26 cellular contexts compared by ENCODE assay signal in the genomic region with DNA sequence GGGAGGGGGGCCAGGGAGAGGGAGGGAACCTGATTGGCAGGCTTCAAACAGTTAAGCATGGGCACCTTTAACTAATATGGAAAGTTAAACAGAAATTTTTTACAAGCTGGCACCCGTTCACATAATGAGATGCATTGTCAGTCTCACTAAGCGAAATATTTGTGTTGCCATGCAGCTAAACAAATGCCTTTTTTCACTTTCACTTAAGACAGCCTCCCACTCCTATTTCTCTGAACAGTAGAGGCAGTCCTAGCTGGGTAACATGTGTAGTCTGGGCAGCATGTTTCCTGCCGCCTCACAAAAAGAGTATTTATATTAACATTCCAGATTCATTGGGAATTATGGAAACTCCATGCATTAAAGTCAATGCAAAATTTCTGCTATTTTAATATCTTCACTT.
DNase-seq lines count a peak whose midpoint lies in the region; ATAC-seq and TF ChIP-seq lines count a peak whose summit lies in the region.
"Had no signal": no experiment of that assay in that cellular context is flagged by ENCODE, and none has a peak within 500 bp of the region (broad histone marks: within the 10 kb centered on the region; RNA-seq: fewer than 3 reads in every experiment).

No MANE protein-coding gene starts in this region.

- H3K4me3 ChIP-seq in epithelial cell of esophagus (ENCODE audit: low read length) (no peak overlapping the region), suprapubic skin (no peak overlapping the region)
- H3K4me3 ChIP-seq: cardiac muscle cell, left ventricle myocardium inferior, right lobe of liver, SJSA1, thoracic aorta had no signal

- H3K36me3 ChIP-seq in suprapubic skin = no peaks in the 10 kb centered on the region
- H3K36me3 ChIP-seq: cardiac muscle cell, left ventricle myocardium inferior, right lobe of liver, SJSA1, thoracic aorta had no signal

- DNase-seq in NCI-H748 (lab: John Stamatoyannopoulos, UW; ENCODE audit: unreplicated experiment) = peak; percentile 44
- DNase-seq in NCI-H748 treated with DMSO at 0.1 percent for 48 hours (lab: John Stamatoyannopoulos, UW) = no peak
- DNase-seq in NCI-H774 (lab: John Stamatoyannopoulos, UW) = peak; percentile 58
- DNase-seq in epithelial cell of esophagus (ENCODE audit: low read depth) = peak; percentile 2
- DNase-seq in suprapubic skin (ENCODE audit: low spot score in 2 of 2) = no peak
- no peak for DNase-seq in NOMO-1 (lab: John Stamatoyannopoulos, UW; ENCODE audit: unreplicated experiment in 2 of 2)
- DNase-seq in RKO (ENCODE audit: low spot score) = no peak
- DNase-seq: 8988T; activated CD4-positive, alpha-beta T cell treated with anti-CD3 and anti-CD28 coated beads, Interleukin-2, amount 10 ng/mL, durations not matched to agents 24 days and 14 days; CD4-positive, CD25-positive, alpha-beta regulatory T cell; effector CD4-positive, alpha-beta T cell; glutamatergic neuron; H7; left ventricle myocardium inferior; mesendoderm; NCI-H1694 treated with DMSO at 0.1 percent for 48 hours; NCI-H2171; right lobe of liver; stimulated activated CD8-positive, alpha-beta memory T cell treated with anti-CD3 and anti-CD28 coated beads, Interleukin-4, amount 100 ng/mL, for 48 hours; T-helper 1 cell had no signal

- WGBS in suprapubic skin = 31% methylated on average over 3 of the region's 3 CpGs

- no peak for TF ChIP-seq POLR2A in suprapubic skin (IDR thresholded peaks at IDR 0.05)

- no peaks in the 10 kb centered on the region for H3K27me3 ChIP-seq in suprapubic skin
- H3K27me3 ChIP-seq: right lobe of liver, SJSA1 had no signal

- no peak for TF ChIP-seq EP300 in suprapubic skin (IDR thresholded peaks at IDR 0.05)

- peaks cover 3% of the 10 kb centered on the region for H3K4me1 ChIP-seq in suprapubic skin
- H3K4me1 ChIP-seq: right lobe of liver, SJSA1 had no signal

- peak overlapping the region; percentile 8 for H3K27ac ChIP-seq in suprapubic skin
- H3K27ac ChIP-seq: cardiac muscle cell, left ventricle myocardium inferior, right lobe of liver, SJSA1, thoracic aorta had no signal

- no peaks in the 10 kb centered on the region for H3K9me3 ChIP-seq in suprapubic skin
- H3K9me3 ChIP-seq: left ventricle myocardium inferior, right lobe of liver, SJSA1, thoracic aorta had no signal

- TF ChIP-seq CTCF in epithelial cell of esophagus (IDR thresholded peaks at IDR 0.05; ENCODE audit: insufficient read depth, low read depth, low read length, missing control alignments) = no peak
- no peak for TF ChIP-seq CTCF in suprapubic skin (IDR thresholded peaks at IDR 0.05)

- no peak for ATAC-seq in HG03095 (IDR thresholded peaks at IDR 0.05; ENCODE audit: unreplicated experiment)
- ATAC-seq: Panc1, right lobe of liver, WTC11 had no signal

Comparison
In these comparisons a context has a peak if more than half of its experiments do, and no peak if none do; other contexts are left out.
1. DNase-seq: peak in NCI-H748 (single experiment), NCI-H774 (single experiment) and epithelial cell of esophagus (single experiment); none in NCI-H748 treated with DMSO at 0.1 percent for 48 hours (single experiment), suprapubic skin (0 of 2), NOMO-1 (0 of 2) and RKO (single experiment).